Comparison of ENCODE assay signal across 9 cellular contexts in genomic region chr2:130455413-130455812, GRCh38. TPM values are rescaled to one million over a fixed set of nuclear protein-coding genes. Genes with fewer than 3 reads are reported as not detected.
"Had no signal": no experiment of that assay in that cellular context is flagged by ENCODE, and none has a peak within 500 bp of the region (broad histone marks: within the 10 kb centered on the region; RNA-seq: fewer than 3 reads in every experiment).

No MANE protein-coding gene starts in this region.

RNA-seq across cellular contexts. Expression of gene POTEI, which starts 53.7 kb away (rescaled TPM):
- total RNA-seq: naive thymus-derived CD8-positive, alpha-beta T cell; natural killer cell treated with Interleukin-12 subunit alpha and Interleukin-12 subunit beta and Interleukin-15 and Interleukin-18, amount 100 ng/mL, for 72 hours; psoas muscle; renal cortical epithelial cell; subcutaneous adipose tissue; thoracic aorta; tibial nerve; vagina had no signal
- polyA plus RNA-seq: naive thymus-derived CD8-positive, alpha-beta T cell; psoas muscle; urinary bladder had no signal
